In the genomic region with DNA sequence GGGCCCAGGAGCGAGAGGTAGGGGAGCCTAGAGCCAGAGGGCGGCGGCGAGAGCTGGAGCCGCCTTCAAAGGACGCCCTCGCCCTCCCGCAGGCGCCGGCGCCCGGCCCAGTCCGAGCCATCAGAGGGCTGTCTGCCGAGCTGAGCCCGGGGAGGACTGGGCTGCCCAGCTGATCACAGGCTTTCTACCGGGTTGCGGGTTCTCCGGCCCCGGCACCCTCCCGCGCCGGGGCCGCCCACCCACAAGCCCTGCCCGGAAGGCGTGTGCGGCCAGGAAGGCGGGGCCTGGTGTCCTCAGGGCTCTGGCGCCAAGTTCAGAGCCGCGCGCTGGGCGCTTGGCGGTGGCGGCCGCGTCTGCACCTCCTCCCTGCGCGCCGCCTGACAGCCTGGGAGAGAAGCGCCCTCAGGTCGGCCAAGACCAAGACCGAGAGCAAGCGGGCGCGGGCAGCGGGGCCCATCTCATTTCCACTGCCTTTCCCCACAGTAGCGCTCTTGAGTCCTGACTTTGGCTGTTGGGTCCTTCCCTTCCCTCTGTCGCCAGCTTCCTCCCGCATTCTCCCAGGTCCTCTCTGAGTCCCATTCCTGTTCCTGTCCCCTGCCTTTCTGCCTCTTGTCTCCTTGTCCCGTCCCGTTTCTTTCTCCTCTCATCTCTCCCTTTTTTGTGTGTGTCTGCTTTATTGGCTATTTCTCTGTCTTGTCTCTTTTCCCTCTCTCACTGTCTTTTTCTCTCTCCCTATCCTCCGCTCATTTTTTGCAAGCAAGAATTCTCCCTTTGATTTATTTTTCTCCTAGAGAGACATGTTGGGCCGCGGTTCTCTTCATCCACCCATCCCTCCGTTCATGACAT, we compare ENCODE assay signal across 8 cellular contexts.
DNase-seq lines count a peak whose midpoint lies in the region; ATAC-seq and TF ChIP-seq lines count a peak whose summit lies in the region.

No MANE protein-coding gene starts in this region.

- no peaks in the 10 kb centered on the region for H3K79me2 ChIP-seq in parathyroid adenoma

- peak overlapping the region in 7 of 8 donors; percentile 35 to 82 (median 59) for H3K27ac Mint-ChIP-seq in CD8-positive, alpha-beta memory T cell

- peaks cover 2 to 7% of the 10 kb centered on the region in 2 donors for H3K27me3 Mint-ChIP-seq in CD8-positive, alpha-beta memory T cell

- peaks cover 0 to 1% (median 1%) of the 10 kb centered on the region in 3 donors for H3K36me3 Mint-ChIP-seq in CD8-positive, alpha-beta memory T cell

- no peaks in the 10 kb centered on the region for H3K36me3 ChIP-seq in CD8-positive, alpha-beta memory T cell (ENCODE audit: insufficient read depth, low read length)
- H3K36me3 ChIP-seq in Peyer's patch (no peaks in the 10 kb centered on the region), left ventricle myocardium inferior (no peaks in the 10 kb centered on the region), parathyroid adenoma (ENCODE audit: control insufficient read depth, insufficient read depth, low read length) (no peaks in the 10 kb centered on the region)

- no peak overlapping the region for H3K9ac ChIP-seq in parathyroid adenoma

- H3K4me3 ChIP-seq in CD8-positive, alpha-beta memory T cell (ENCODE audit: low read length), result peak overlapping the region; percentile 59
- H3K4me3 ChIP-seq in Peyer's patch, result peak overlapping the region; percentile 21 to 60 (median 57)
- H3K4me3 ChIP-seq in left ventricle myocardium inferior, result peak overlapping the region; percentile 73
- peak overlapping the region; percentile 49 for H3K4me3 ChIP-seq in parathyroid adenoma (ENCODE audit: low read depth, low read length)

- ATAC-seq in GM19397 (IDR thresholded peaks at IDR 0.05; ENCODE audit: unreplicated experiment) (peak; percentile 90), HG03469 (IDR thresholded peaks at IDR 0.05; ENCODE audit: unreplicated experiment) (peak; percentile 82)

- no peak for TF ChIP-seq POLR2A in Peyer's patch (IDR thresholded peaks at IDR 0.05)

- H3K27ac ChIP-seq in CD8-positive, alpha-beta memory T cell (ENCODE audit: low read depth, low read length), result peak overlapping the region; percentile 9
- H3K27ac ChIP-seq in Peyer's patch (peak overlapping the region in 1 of 4 donors; percentile 74), left ventricle myocardium inferior (replicated peaks) (peak overlapping the region; percentile 46), parathyroid adenoma (peak overlapping the region; percentile 79)

- DNase-seq in CD8-positive, alpha-beta memory T cell, result peak; percentile 25 to 56 (median 49)
- DNase-seq in Peyer's patch (peak; percentile 54 to 75 (median 59)), anterior cingulate cortex (lab: John Stamatoyannopoulos, UW) (peak in 51 of 58 donors; percentile 10 to 81 (median 47)), left ventricle myocardium inferior (peak; percentile 73), SHP77 (lab: John Stamatoyannopoulos, UW) (no peak)

- POLR2A ChIA-PET in CD8-positive, alpha-beta memory T cell (lab: Charles Lee), result interaction anchor here (0.6 to 1.5 kb wide), 2 partner anchors 162 to 176 kb away, joined by 3 to 4 read pairs; no protein-coding TSS in a partner anchor

- H2AFZ ChIP-seq in parathyroid adenoma, result peak overlapping the region; percentile 79

- no peaks in the 10 kb centered on the region for H3K9me3 Mint-ChIP-seq in CD8-positive, alpha-beta memory T cell

- H3K4me1 ChIP-seq in CD8-positive, alpha-beta memory T cell (ENCODE audit: insufficient read depth, low read length), result peaks cover 8% of the 10 kb centered on the region
- H3K4me1 ChIP-seq in Peyer's patch (peaks cover 0 to 10% (median 6%) of the 10 kb centered on the region in 4 donors), left ventricle myocardium inferior (peaks cover 10% of the 10 kb centered on the region), parathyroid adenoma (peaks cover 5% of the 10 kb centered on the region)

- H3K9me3 ChIP-seq in CD8-positive, alpha-beta memory T cell (ENCODE audit: low read length), result no peaks in the 10 kb centered on the region
- H3K9me3 ChIP-seq in Peyer's patch (no peaks in the 10 kb centered on the region), left ventricle myocardium inferior (replicated peaks) (no peaks in the 10 kb centered on the region), parathyroid adenoma (ENCODE audit: control insufficient read depth, low read length) (no peaks in the 10 kb centered on the region)

- H3K4me1 Mint-ChIP-seq in CD8-positive, alpha-beta memory T cell, result peaks cover 17% of the 10 kb centered on the region in 3 donors

- intact Hi-C loops in left ventricle myocardium inferior (cut with micrococcal nuclease), result loop anchor here (5.0 kb wide), 1 partner anchor 176 kb away; no protein-coding TSS in a partner anchor

- H3K4me3 Mint-ChIP-seq in CD8-positive, alpha-beta memory T cell, result peak overlapping the region; percentile 64 to 91 (median 87)

- CTCF ChIA-PET in CD8-positive, alpha-beta memory T cell (lab: Charles Lee), result interaction anchor here (0.9 to 2.3 kb wide), 2 partner anchors 11 to 15 kb away, joined by 3 to 7 read pairs; no protein-coding TSS in a partner anchor

- TF ChIP-seq CTCF in Peyer's patch (IDR thresholded peaks at IDR 0.05), result peak in 4 of 6 experiments; percentile 18 to 39 (median 32)
- TF ChIP-seq CTCF in left ventricle myocardium inferior (IDR thresholded peaks at IDR 0.05; ENCODE audit: borderline replicate concordance), result peak; percentile 44
- TF ChIP-seq CTCF in parathyroid adenoma (IDR thresholded peaks at IDR 0.05), result no peak

- H3K4me2 ChIP-seq in parathyroid adenoma (ENCODE audit: low read length), result peak overlapping the region; percentile 93

- no peaks in the 10 kb centered on the region for H3K27me3 ChIP-seq in CD8-positive, alpha-beta memory T cell (ENCODE audit: insufficient read depth, low read length, poor library complexity, severe bottlenecking)
- no peaks in the 10 kb centered on the region for H3K27me3 ChIP-seq in Peyer's patch
- H3K27me3 ChIP-seq in left ventricle myocardium inferior (ENCODE audit: low read depth), result peaks cover 4% of the 10 kb centered on the region
- no peaks in the 10 kb centered on the region for H3K27me3 ChIP-seq in parathyroid adenoma (ENCODE audit: control insufficient read depth, insufficient read depth, low read length)

Comparison
In these comparisons a context has a peak if more than half of its experiments do, and no peak if none do; other contexts are left out.
1. DNase-seq: peak in CD8-positive, alpha-beta memory T cell (5 of 5), Peyer's patch (3 of 3), anterior cingulate cortex (51 of 58) and left ventricle myocardium inferior (single experiment); none in SHP77 (0 of 2).
2. Peak in every context shown above with its lines, with median percentiles within 50 percentile points of each other: H3K4me3 ChIP-seq.